Comparison of ENCODE assay signal across 34 cellular contexts in the genomic region with DNA sequence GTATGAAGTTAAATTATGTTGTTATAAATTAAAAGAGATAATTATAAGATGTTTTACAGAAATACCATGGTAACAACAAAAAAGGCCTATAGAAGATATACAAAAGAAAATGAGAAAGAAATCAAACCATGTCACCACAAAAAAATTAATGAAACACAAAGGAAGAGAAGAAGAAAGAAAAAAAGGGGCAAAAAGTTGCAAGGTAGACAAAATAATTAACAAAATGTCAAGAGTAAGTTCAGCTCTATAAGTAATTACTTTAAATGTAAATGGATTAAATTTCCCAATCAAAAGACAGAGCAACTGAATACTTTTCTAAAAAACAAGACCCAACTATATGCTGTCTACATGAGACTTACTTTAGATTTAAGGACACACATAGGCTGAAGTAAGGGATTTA.
DNase-seq lines count a peak whose midpoint lies in the region; ATAC-seq, FAIRE-seq and TF ChIP-seq lines count a peak whose summit lies in the region.
"Had no signal": no experiment of that assay in that cellular context is flagged by ENCODE, and none has a peak within 500 bp of the region (broad histone marks: within the 10 kb centered on the region; RNA-seq: fewer than 3 reads in every experiment).

No MANE protein-coding gene starts in this region.

- H2AK9ac ChIP-seq in IMR-90 (replicated peaks; ENCODE audit: low read depth, low read length, poor library complexity): no peak overlapping the region

- H3K4ac ChIP-seq in IMR-90 (ENCODE audit: low read depth, low read length): no peak overlapping the region

- no peaks in the 10 kb centered on the region for H4K20me1 ChIP-seq in HepG2 (ENCODE audit: insufficient read depth, low read length)
- no peaks in the 10 kb centered on the region for H4K20me1 ChIP-seq in IMR-90 (ENCODE audit: insufficient read depth, low read length)
- no peaks in the 10 kb centered on the region for H4K20me1 ChIP-seq in K562 (replicated peaks; ENCODE audit: control insufficient read depth, insufficient read depth, low read length)
- H4K20me1 ChIP-seq: BLaER1; BLaER1 treated with 17β-estradiol and CSF1 and Interleukin-3, amounts not matched to agents 10 nM and 100 nM had no signal

- H3K9me1 ChIP-seq in IMR-90 (ENCODE audit: insufficient read depth, low read length) (no peaks in the 10 kb centered on the region), K562 (ENCODE audit: control insufficient read depth, insufficient read depth, low read length) (no peaks in the 10 kb centered on the region)

- TF ChIP-seq EP300 in HepG2 (IDR thresholded peaks at IDR 0.05; ENCODE audit: low read depth in 2 of 2, low read length in 2 of 2): no peak
- TF ChIP-seq EP300 in HepG2 (CRISPR knock-in tag; IDR thresholded peaks at IDR 0.05; ENCODE audit: borderline replicate concordance): no peak
- TF ChIP-seq EP300 in A549 (IDR thresholded peaks at IDR 0.05): no peak
- no peak for TF ChIP-seq EP300 in K562 (IDR thresholded peaks at IDR 0.05; ENCODE audit: low read length)

- no peak overlapping the region for H3K14ac ChIP-seq in IMR-90 (replicated peaks; ENCODE audit: low read depth, low read length)

- no peak for ATAC-seq in HepG2
- no peak for ATAC-seq in right lobe of liver
- no peak for ATAC-seq in A549
- ATAC-seq in IMR-90 (ENCODE audit: low read depth): no peak
- ATAC-seq in K562: no peak
- no peak for ATAC-seq in HG02642 (IDR thresholded peaks at IDR 0.05; ENCODE audit: poor library complexity, unreplicated experiment)
- ATAC-seq: CD8-positive, alpha-beta T cell had no signal

- no peaks in the 10 kb centered on the region for H3K79me1 ChIP-seq in IMR-90 (ENCODE audit: low read depth in 1 of 2, low read length in 2 of 2)

- POLR2A ChIA-PET in HepG2 (lab: Yijun Ruan, JAX) (no interaction called here), A549 (lab: Yijun Ruan, JAX) (no interaction called here), IMR-90 (lab: Charles Lee; ENCODE audit: unreplicated experiment) (no interaction called here), K562 (lab: Yijun Ruan, JAX) (no interaction called here)

- H3K36me3 ChIP-seq in HepG2 (replicated peaks in 1 of 2; ENCODE audit: control insufficient read depth in 1 of 2, insufficient read depth in 2 of 2, low read length in 2 of 2): no peaks in the 10 kb centered on the region
- H3K36me3 ChIP-seq in right lobe of liver: no peaks in the 10 kb centered on the region
- H3K36me3 ChIP-seq in IMR-90 (ENCODE audit: control insufficient read depth, insufficient read depth, low read length): no peaks in the 10 kb centered on the region
- H3K36me3 ChIP-seq in K562 (ENCODE audit: control insufficient read depth, insufficient read depth, low read length): no peaks in the 10 kb centered on the region
- H3K36me3 ChIP-seq: BE2C; BLaER1; BLaER1 treated with 17β-estradiol and CSF1 and Interleukin-3, amounts not matched to agents 10 nM and 100 nM had no signal

- FAIRE-seq in HepG2 (lab: Jason Lieb, UNC) (no peak), A549 (lab: Jason Lieb, UNC) (no peak), K562 (lab: Jason Lieb, UNC) (no peak)
- FAIRE-seq: A204.1, D721Med had no signal

- no peak overlapping the region for H2BK5ac ChIP-seq in IMR-90 (ENCODE audit: low read depth, low read length, poor library complexity, severe bottlenecking)

- H3K9ac ChIP-seq in HepG2 (ENCODE audit: insufficient read depth, low read depth, low read length) (no peak overlapping the region), IMR-90 (ENCODE audit: low read depth, low read length) (no peak overlapping the region), K562 (ENCODE audit: insufficient read depth in 1 of 2, low read depth in 2 of 2, low read length in 2 of 2) (no peak overlapping the region)
- H3K9ac ChIP-seq: BLaER1; BLaER1 treated with 17β-estradiol and CSF1 and Interleukin-3, amounts not matched to agents 10 nM and 100 nM had no signal

- H3K27ac ChIP-seq in HepG2 (ENCODE audit: extremely low read length, insufficient read depth, low read length) (no peak overlapping the region), right lobe of liver (no peak overlapping the region), A549 (no peak overlapping the region), IMR-90 (ENCODE audit: insufficient read depth, low read length) (no peak overlapping the region), K562 (ENCODE audit: extremely low read depth, low read depth, low read length) (no peak overlapping the region)
- H3K27ac ChIP-seq: 22Rv1; BLaER1; BLaER1 treated with 17β-estradiol and CSF1 and Interleukin-3, amounts not matched to agents 10 nM and 100 nM; C4-2B had no signal

- no peak overlapping the region for H2BK120ac ChIP-seq in IMR-90 (ENCODE audit: low read depth, low read length)

- intact Hi-C loops in HepG2 (cut with micrococcal nuclease; ENCODE audit: unreplicated experiment): no loop called here
- intact Hi-C loops in right lobe of liver (cut with DNase I): no loop called here
- intact Hi-C loops in IMR-90 (cut with micrococcal nuclease): no loop called here
- intact Hi-C loops in K562 (cut with micrococcal nuclease): no loop called here

- no peak overlapping the region for H3K4me2 ChIP-seq in HepG2 (ENCODE audit: low read depth, low read length)
- no peak overlapping the region for H3K4me2 ChIP-seq in A549
- H3K4me2 ChIP-seq in IMR-90 (ENCODE audit: low read depth, low read length): no peak overlapping the region
- no peak overlapping the region for H3K4me2 ChIP-seq in K562 (ENCODE audit: insufficient read depth, low read length)
- H3K4me2 ChIP-seq: BLaER1; BLaER1 treated with 17β-estradiol and CSF1 and Interleukin-3, amounts not matched to agents 10 nM and 100 nM had no signal

- no peak overlapping the region for H4K91ac ChIP-seq in IMR-90 (ENCODE audit: insufficient read depth, low read depth, low read length)

- TF ChIP-seq CTCF in HepG2 (CRISPR knock-in tag; IDR thresholded peaks at IDR 0.05) (no peak), right lobe of liver (IDR thresholded peaks at IDR 0.05) (no peak), A549 (IDR thresholded peaks at IDR 0.05) (no peak), IMR-90 (conservative IDR thresholded peaks at IDR 0.05; ENCODE audit: low read depth, low read length) (no peak), K562 (IDR thresholded peaks at IDR 0.05 in 2 of 3, conservative IDR thresholded peaks at IDR 0.05 in 1 of 3; ENCODE audit: insufficient read depth in 2 of 3, low read depth in 1 of 3, low read length in 3 of 3) (no peak)

- in situ Hi-C loops in HepG2 (cut with HindIII; ENCODE audit: extremely low pct_ligation_motif_present, low pct_unique_long_range_greater_than_20kb): no loop called here
- in situ Hi-C loops in IMR-90 (cut with MboI; ENCODE audit: low sequenced_read_pairs): no loop called here
- in situ Hi-C loops in K562 (cut with MboI): no loop called here

- H3K79me2 ChIP-seq in HepG2 (ENCODE audit: insufficient read depth, low read length): no peaks in the 10 kb centered on the region
- H3K79me2 ChIP-seq in K562 (ENCODE audit: control insufficient read depth, insufficient read depth, low read length): no peaks in the 10 kb centered on the region

- no peak overlapping the region for H4K5ac ChIP-seq in IMR-90 (ENCODE audit: low read depth, low read length)

- DNase-seq in HepG2 (ENCODE audit: low spot score) (no peak), right lobe of liver (no peak), A549 (ENCODE audit: low read depth in 1 of 2, low spot score in 1 of 2) (no peak), IMR-90 (no peak), K562 (ENCODE audit: extremely low read depth in 1 of 4, low spot score in 3 of 4) (no peak), globus pallidus (ENCODE audit: low spot score) (no peak), HuH-7.5 (ENCODE audit: low spot score) (no peak)
- DNase-seq: 8988T; ACHN; AML-193; BE2C; C1 segment of cervical spinal cord; Caco-2; Calu3; CD4-positive, alpha-beta memory T cell; CD4-positive, alpha-beta T cell; CD4-positive, CD25-positive, alpha-beta regulatory T cell; CD8-positive, alpha-beta memory T cell; CD8-positive, alpha-beta T cell; COR-L47; DMS 273 treated with DMSO at 0.1 percent for 48 hours; DMS153; DMS53; DMS79; DMS79 treated with DMSO at 0.1 percent for 48 hours; DND-41; EL had no signal

- CTCF ChIA-PET in HepG2 (lab: Yijun Ruan, JAX; ENCODE audit: low intra/inter-chr PET ratio, low total read pairs) (no interaction called here), A549 (lab: Yijun Ruan, JAX) (no interaction called here), IMR-90 (lab: Yijun Ruan, JAX) (no interaction called here), K562 (lab: Yijun Ruan, JAX; ENCODE audit: low intra/inter-chr PET ratio) (no interaction called here)

- H3K56ac ChIP-seq in IMR-90 (ENCODE audit: extremely low read depth, insufficient read depth, low read length): no peak overlapping the region

- no peak overlapping the region for H2AK5ac ChIP-seq in IMR-90 (ENCODE audit: low read depth, low read length)

- TF ChIP-seq POLR2A in HepG2 (IDR thresholded peaks at IDR 0.05; ENCODE audit: insufficient read depth in 1 of 2, low read depth in 2 of 2, low read length in 2 of 2) (no peak), right lobe of liver (IDR thresholded peaks at IDR 0.05) (no peak), A549 (IDR thresholded peaks at IDR 0.05; ENCODE audit: low read length) (no peak), IMR-90 (IDR thresholded peaks at IDR 0.05; ENCODE audit: low read depth, low read length) (no peak), K562 (conservative IDR thresholded peaks at IDR 0.05) (no peak)

- no peak overlapping the region for H2BK15ac ChIP-seq in IMR-90 (ENCODE audit: low read depth, low read length)

- no peak overlapping the region for H3K18ac ChIP-seq in IMR-90 (ENCODE audit: low read depth, low read length)

- TF ChIP-seq RAD21 in HepG2 (CRISPR knock-in tag; IDR thresholded peaks at IDR 0.05): no peak
- TF ChIP-seq RAD21 in A549 (conservative IDR thresholded peaks at IDR 0.05 in 1 of 2, IDR thresholded peaks at IDR 0.05 in 1 of 2): no peak
- no peak for TF ChIP-seq RAD21 in IMR-90 (IDR thresholded peaks at IDR 0.05; ENCODE audit: low read length)
- TF ChIP-seq RAD21 in K562 (CRISPR knock-in tag; conservative IDR thresholded peaks at IDR 0.05 in 1 of 2, IDR thresholded peaks at IDR 0.05 in 1 of 2): no peak

- dilution Hi-C loops in IMR-90 (cut with HindIII; ENCODE audit: low sequenced_read_pairs, unreplicated experiment): no loop called here

- H2BK20ac ChIP-seq in IMR-90 (ENCODE audit: low read depth, low read length): no peak overlapping the region

- H3K4me3 ChIP-seq in HepG2 (replicated peaks in 1 of 3; ENCODE audit: insufficient read depth in 1 of 3, low read depth in 2 of 3, low read length in 3 of 3) (no peak overlapping the region), right lobe of liver (no peak overlapping the region), A549 (no peak overlapping the region), IMR-90 (ENCODE audit: insufficient read depth, low read depth, low read length) (no peak overlapping the region), K562 (no peak overlapping the region)
- H3K4me3 ChIP-seq: BLaER1; BLaER1 treated with 17β-estradiol and CSF1 and Interleukin-3, amounts not matched to agents 10 nM and 100 nM had no signal

- H3K9me3 ChIP-seq in HepG2 (ENCODE audit: low read length) (peaks cover 89% of the 10 kb centered on the region), right lobe of liver (no peaks in the 10 kb centered on the region), A549 (peaks cover 15% of the 10 kb centered on the region), IMR-90 (ENCODE audit: control insufficient read depth, insufficient read depth, low read length) (peaks cover 15% of the 10 kb centered on the region), K562 (replicated peaks; ENCODE audit: control insufficient read depth, insufficient read depth, low read depth, low read length) (no peaks in the 10 kb centered on the region)
- H3K9me3 ChIP-seq: BE2C had no signal

- H2AFZ ChIP-seq in HepG2 (ENCODE audit: low read length): no peak overlapping the region
- H2AFZ ChIP-seq in IMR-90 (replicated peaks; ENCODE audit: low read length, poor library complexity): no peak overlapping the region
- no peak overlapping the region for H2AFZ ChIP-seq in K562 (ENCODE audit: low read depth, low read length)

- no peaks in the 10 kb centered on the region for H3K27me3 ChIP-seq in HepG2 (ENCODE audit: control insufficient read depth in 1 of 2, insufficient read depth in 2 of 2, low read length in 2 of 2)
- H3K27me3 ChIP-seq in right lobe of liver: no peaks in the 10 kb centered on the region
- H3K27me3 ChIP-seq in IMR-90 (ENCODE audit: control insufficient read depth, insufficient read depth, low read length): no peaks in the 10 kb centered on the region
- no peaks in the 10 kb centered on the region for H3K27me3 ChIP-seq in K562 (ENCODE audit: control insufficient read depth in 2 of 2, insufficient read depth in 2 of 2, low read length in 2 of 2)
- H3K27me3 ChIP-seq: BE2C; BLaER1; BLaER1 treated with 17β-estradiol and CSF1 and Interleukin-3, amounts not matched to agents 10 nM and 100 nM had no signal

- BruUV-seq in HepG2 (replicated peaks; lab: Mats Ljungman, UMichigan) (no TSS peak), IMR-90 (replicated peaks; lab: Mats Ljungman, UMichigan) (no TSS peak), K562 (replicated peaks; lab: Mats Ljungman, UMichigan) (no TSS peak)

- no peaks in the 10 kb centered on the region for H3K4me1 ChIP-seq in HepG2 (ENCODE audit: insufficient read depth, low read length)
- H3K4me1 ChIP-seq in right lobe of liver: no peaks in the 10 kb centered on the region
- H3K4me1 ChIP-seq in A549: no peaks in the 10 kb centered on the region
- H3K4me1 ChIP-seq in IMR-90 (ENCODE audit: control insufficient read depth, insufficient read depth, low read length): no peaks in the 10 kb centered on the region
- H3K4me1 ChIP-seq in K562 (replicated peaks in 1 of 2; ENCODE audit: control insufficient read depth in 2 of 2, insufficient read depth in 2 of 2, low read length in 2 of 2): no peaks in the 10 kb centered on the region
- H3K4me1 ChIP-seq: BE2C; BLaER1; BLaER1 treated with 17β-estradiol and CSF1 and Interleukin-3, amounts not matched to agents 10 nM and 100 nM; Caco-2 had no signal

- no peak overlapping the region for H3K23ac ChIP-seq in IMR-90 (ENCODE audit: low read depth, low read length)

- H4K8ac ChIP-seq in IMR-90 (ENCODE audit: low read depth in 2 of 2, low read length in 2 of 2): no peak overlapping the region

Comparison
In these comparisons a context has a peak if more than half of its experiments do, and no peak if none do; other contexts are left out.
1. Of the 241 proteins assayed by ChIP-seq in both HepG2 and K562: peak only in HepG2: MAFF; only in K562: none; in both: none; in neither: 239; mixed calls (peak in some experiments, not most) for 1.